ENCODE assay signal across 16 cellular contexts in genomic region chr6:148328876-148329567, GRCh38. TPM values are rescaled to one million over a fixed set of nuclear protein-coding genes. Genes with fewer than 3 reads are reported as not detected.
A peak's percentile ranks its signal among the peaks of the same experiment; 100 is the strongest.
DNase-seq lines count a peak whose midpoint lies in the region; ATAC-seq and TF ChIP-seq lines count a peak whose summit lies in the region.
"Had no signal": no experiment of that assay in that cellular context is flagged by ENCODE, and none has a peak within 500 bp of the region (broad histone marks: within the 10 kb centered on the region; RNA-seq: fewer than 3 reads in every experiment).

No MANE protein-coding gene starts in this region.

- peak; percentile 27 for DNase-seq in Karpas-422
- no peak for DNase-seq in chondrocyte (ENCODE audit: low spot score)
- no peak for DNase-seq in right atrium auricular region (ENCODE audit: low spot score)
- DNase-seq in activated CD4-positive, CD25-positive, alpha-beta regulatory T cell treated with anti-CD3 and anti-CD28 coated beads, Interleukin-2, amount 50 U/mL, for 72 hours, result no peak
- DNase-seq: activated naive CD4-positive, alpha-beta T cell treated with anti-CD3 and anti-CD28 coated beads, Interleukin-2, amount 50 U/mL, for 16 hours; AML-193; DMS 273 treated with DMSO at 0.1 percent for 48 hours; NCI-H1105 treated with DMSO at 0.1 percent for 48 hours; spleen; stomach; SW 1271 had no signal

- H3K36me3 Mint-ChIP-seq in chondrocyte (ENCODE audit: low read depth), result no peaks in the 10 kb centered on the region

- no peaks in the 10 kb centered on the region for H3K9me2 ChIP-seq in Karpas-422 (replicated peaks; ENCODE audit: insufficient read depth, low read length)

- no peaks in the 10 kb centered on the region for H4K20me1 ChIP-seq in Karpas-422 (ENCODE audit: insufficient read depth, low read depth, low read length)

- H3K27me3 ChIP-seq in Karpas-422 (ENCODE audit: low read length) (no peaks in the 10 kb centered on the region), right atrium auricular region (no peaks in the 10 kb centered on the region), skeletal muscle satellite cell (ENCODE audit: control insufficient read depth, insufficient read depth, low read length) (no peaks in the 10 kb centered on the region)
- H3K27me3 ChIP-seq: cardiac muscle cell, stomach had no signal

- H3K4me1 ChIP-seq in Karpas-422 (ENCODE audit: low read length), result peaks cover 4% of the 10 kb centered on the region; the same call in 1 of the 2 replicates
- H3K4me1 ChIP-seq in right atrium auricular region, result peaks cover 0 to 17% of the 10 kb centered on the region in 2 donors
- H3K4me1 ChIP-seq in skeletal muscle satellite cell (ENCODE audit: control insufficient read depth, insufficient read depth, low read length), result peaks cover 30% of the 10 kb centered on the region

- no peaks in the 10 kb centered on the region for H3K79me2 ChIP-seq in Karpas-422 (ENCODE audit: low read length)

- no peak overlapping the region for H3K4me3 Mint-ChIP-seq in chondrocyte (ENCODE audit: unreplicated experiment)

- H3K4me3 ChIP-seq in Karpas-422 (ENCODE audit: low read length) (no peak overlapping the region), right atrium auricular region (no peak overlapping the region), skeletal muscle satellite cell (ENCODE audit: low read length) (no peak overlapping the region)
- H3K4me3 ChIP-seq: cardiac muscle cell, spleen, stomach had no signal

- TF ChIP-seq CTCF in chondrocyte (IDR thresholded peaks at IDR 0.05) (no peak), right atrium auricular region (IDR thresholded peaks at IDR 0.05) (no peak)

- H3K9ac ChIP-seq in Karpas-422 (ENCODE audit: low read length), result no peak overlapping the region
- peak overlapping the region; percentile 24 for H3K9ac ChIP-seq in skeletal muscle satellite cell (ENCODE audit: low read depth, low read length)

- ATAC-seq in HG02970 (IDR thresholded peaks at IDR 0.05; ENCODE audit: low FRiP score, unreplicated experiment) (no peak), GM18498 (IDR thresholded peaks at IDR 0.05; ENCODE audit: unreplicated experiment) (no peak), HG03439 (IDR thresholded peaks at IDR 0.05; ENCODE audit: unreplicated experiment) (no peak)

- H3K27me3 Mint-ChIP-seq in chondrocyte (ENCODE audit: low read depth), result no peaks in the 10 kb centered on the region

- H3K4me1 Mint-ChIP-seq in chondrocyte (ENCODE audit: low read depth), result peaks cover 43% of the 10 kb centered on the region

- H2AFZ ChIP-seq in Karpas-422 (ENCODE audit: low read length), result no peak overlapping the region

- H3K36me3 ChIP-seq in Karpas-422 (ENCODE audit: insufficient read depth, low read length), result no peaks in the 10 kb centered on the region
- H3K36me3 ChIP-seq in right atrium auricular region, result no peaks in the 10 kb centered on the region
- H3K36me3 ChIP-seq in skeletal muscle satellite cell (ENCODE audit: insufficient read depth, low read length), result no peaks in the 10 kb centered on the region
- H3K36me3 ChIP-seq: cardiac muscle cell, spleen, stomach had no signal

- no peaks in the 10 kb centered on the region for H3K9me3 Mint-ChIP-seq in chondrocyte (ENCODE audit: low read depth)

- H3K9me3 ChIP-seq in Karpas-422 (ENCODE audit: low read length) (no peaks in the 10 kb centered on the region), right atrium auricular region (no peaks in the 10 kb centered on the region), skeletal muscle satellite cell (replicated peaks; ENCODE audit: low read length) (no peaks in the 10 kb centered on the region)
- H3K9me3 ChIP-seq: spleen, stomach had no signal

- H3K27ac ChIP-seq in Karpas-422 (ENCODE audit: low read length) (no peak overlapping the region), right atrium auricular region (peak overlapping the region; percentile 42 to 50)
- H3K27ac ChIP-seq: cardiac muscle cell had no signal

- peak overlapping the region; percentile 93 for H3K27ac Mint-ChIP-seq in chondrocyte (ENCODE audit: unreplicated experiment)

- no peak overlapping the region for H3K4me2 ChIP-seq in Karpas-422 (ENCODE audit: low read depth, low read length, poor library complexity, severe bottlenecking)
- H3K4me2 ChIP-seq in skeletal muscle satellite cell (ENCODE audit: low read length), result no peak overlapping the region

RNA-seq across cellular contexts. Expression of gene SASH1, which starts 13.6 kb away (rescaled TPM):
- total RNA-seq in Karpas-422 (2014; rRNA removed; shearing (Covaris generic); ENCODE audit: low replicate concordance), result 0.15 and 2.4 TPM in 2 replicates
- total RNA-seq in chondrocyte (54.2 to 89.3 TPM (median 82.9 TPM) in 3 replicates), right atrium auricular region (10 to 100 TPM; 39.0 to 42.3 TPM)
- total RNA-seq in skeletal muscle satellite cell (2012; rRNA removed), result 35.5 and 45.4 TPM in 2 replicates

Comparison
In these comparisons a context has a peak if more than half of its experiments do, and no peak if none do; other contexts are left out.
1. RNA of gene SASH1, which starts 13.6 kb away (total RNA-seq): 54.2 to 89.3 TPM in chondrocyte and 39.0 to 42.3 TPM in right atrium auricular region; 0.15 to 2.4 TPM in Karpas-422; every median in the first group is over 10 times any median in the second.